In the genomic region with DNA sequence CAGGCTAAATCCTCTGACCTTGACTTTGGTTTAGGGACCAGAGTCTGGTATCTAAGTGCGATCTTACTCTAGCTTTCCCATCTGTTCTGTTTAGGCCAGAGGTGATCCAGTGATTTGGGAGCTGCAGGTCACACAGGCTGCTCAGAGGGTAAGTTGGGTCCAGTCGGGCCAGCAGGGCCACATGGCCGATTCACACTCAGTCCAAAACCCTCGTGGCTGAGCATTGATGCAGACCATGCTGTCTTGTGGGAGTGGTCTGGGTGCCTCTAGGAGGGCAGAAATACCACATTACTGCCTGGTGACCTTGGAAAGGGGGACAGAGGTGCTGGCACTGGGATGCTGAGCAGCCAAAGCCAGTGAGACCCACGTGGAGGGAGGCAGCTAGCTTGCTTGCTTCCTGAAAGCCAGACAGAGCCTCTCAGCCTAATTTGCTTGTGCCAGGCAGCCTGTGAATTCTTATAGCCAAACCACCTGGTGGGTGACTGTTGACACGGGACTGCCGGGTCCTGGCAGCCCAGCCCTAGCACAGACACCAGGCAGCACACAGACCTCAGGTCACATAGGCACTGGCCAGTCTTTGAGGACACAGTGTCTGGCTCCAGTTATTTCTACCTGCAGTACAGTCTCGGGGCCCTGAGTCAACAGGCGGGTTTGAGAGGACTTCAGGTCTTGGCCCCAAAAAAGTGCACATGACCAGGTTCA, we compare ENCODE assay signal across 20 cellular contexts. TPM values are rescaled to one million over a fixed set of nuclear protein-coding genes. Genes with fewer than 3 reads are reported as not detected.
DNase-seq lines count a peak whose midpoint lies in the region; ATAC-seq, FAIRE-seq and TF ChIP-seq lines count a peak whose summit lies in the region.
"Had no signal": no experiment of that assay in that cellular context is flagged by ENCODE, and none has a peak within 500 bp of the region (broad histone marks: within the 10 kb centered on the region; RNA-seq: fewer than 3 reads in every experiment).

No MANE protein-coding gene starts in this region.

- no peaks in the 10 kb centered on the region for H4K20me1 ChIP-seq in HepG2 (ENCODE audit: insufficient read depth, low read length)
- H4K20me1 ChIP-seq: BLaER1 had no signal

- no TSS peak for BruUV-seq in HepG2 (replicated peaks; lab: Mats Ljungman, UMichigan)

- POLR2A ChIA-PET in HepG2 (lab: Yijun Ruan, JAX): no interaction called here

- TF ChIP-seq POLR2A in HepG2 (IDR thresholded peaks at IDR 0.05; ENCODE audit: insufficient read depth in 1 of 2, low read depth in 2 of 2, low read length in 2 of 2) (no peak), thyroid gland (IDR thresholded peaks at IDR 0.05) (no peak), H54 (IDR thresholded peaks at IDR 0.05; ENCODE audit: low read depth, low read length) (no peak)

- TF ChIP-seq CTCF in HepG2 (CRISPR knock-in tag; IDR thresholded peaks at IDR 0.05): no peak
- TF ChIP-seq CTCF in thyroid gland (IDR thresholded peaks at IDR 0.05): no peak

- no peaks in the 10 kb centered on the region for H3K36me3 ChIP-seq in HepG2 (replicated peaks in 1 of 2; ENCODE audit: control insufficient read depth in 1 of 2, insufficient read depth in 2 of 2, low read length in 2 of 2)
- no peaks in the 10 kb centered on the region for H3K36me3 ChIP-seq in thyroid gland
- H3K36me3 ChIP-seq: BLaER1 had no signal

- TF ChIP-seq RAD21 in HepG2 (CRISPR knock-in tag; IDR thresholded peaks at IDR 0.05): no peak

- no peaks in the 10 kb centered on the region for H3K79me2 ChIP-seq in HepG2 (ENCODE audit: insufficient read depth, low read length)

- no peak for DNase-seq in left ventricle myocardium superior
- DNase-seq in cardiac septum (ENCODE audit: low spot score): no peak
- no peak for DNase-seq in HepG2 (ENCODE audit: low spot score)
- peak; percentile 15 to 50 for DNase-seq in thyroid gland
- DNase-seq in H54 (ENCODE audit: insufficient read length, low spot score): no peak
- no peak for DNase-seq in NCI-H82 (lab: John Stamatoyannopoulos, UW)
- DNase-seq: 8988T; CD4-positive, alpha-beta memory T cell; DMS153; DMS79; GDM1; H9 had no signal

- in situ Hi-C loops in HepG2 (cut with HindIII; ENCODE audit: extremely low pct_ligation_motif_present, low pct_unique_long_range_greater_than_20kb): no loop called here

- no peaks in the 10 kb centered on the region for H3K27me3 ChIP-seq in HepG2 (ENCODE audit: control insufficient read depth in 1 of 2, insufficient read depth in 2 of 2, low read length in 2 of 2)
- no peaks in the 10 kb centered on the region for H3K27me3 ChIP-seq in thyroid gland
- H3K27me3 ChIP-seq: BLaER1 had no signal

- H3K27ac ChIP-seq in HepG2 (ENCODE audit: extremely low read length, insufficient read depth, low read length) (no peak overlapping the region), thyroid gland (no peak overlapping the region)
- H3K27ac ChIP-seq: BLaER1 had no signal

- no peak overlapping the region for H3K9ac ChIP-seq in HepG2 (ENCODE audit: insufficient read depth, low read depth, low read length)
- H3K9ac ChIP-seq: BLaER1 had no signal

- ATAC-seq in left ventricle myocardium superior: peak; percentile 66
- ATAC-seq in HepG2: peak; percentile 26; the same call in 1 of the 3 replicates
- ATAC-seq in SK-N-SH treated with all-trans-retinoic acid at 6 μM for 48 hours: no peak
- ATAC-seq: GM23338 had no signal

- no peak overlapping the region for H3K4me2 ChIP-seq in HepG2 (ENCODE audit: low read depth, low read length)
- H3K4me2 ChIP-seq: BLaER1, GM23338 had no signal

- no peak overlapping the region for H2AFZ ChIP-seq in HepG2 (ENCODE audit: low read length)
- H2AFZ ChIP-seq: GM23338 had no signal

- intact Hi-C loops in left ventricle myocardium superior (cut with micrococcal nuclease): no loop called here
- intact Hi-C loops in cardiac septum (cut with DNase I): no loop called here
- intact Hi-C loops in HepG2 (cut with micrococcal nuclease; ENCODE audit: unreplicated experiment): no loop called here
- intact Hi-C loops in thyroid gland (cut with DNase I): no loop called here

- FAIRE-seq in HepG2 (lab: Jason Lieb, UNC) (no peak), H54 (lab: Jason Lieb, UNC) (no peak)
- FAIRE-seq: GM12892, GM18507 had no signal

- CTCF ChIA-PET in HepG2 (lab: Yijun Ruan, JAX; ENCODE audit: low intra/inter-chr PET ratio, low total read pairs): no interaction called here

- WGBS in HepG2 (ENCODE audit: low lambda C conversion rate): 57% methylated on average over 4 of the region's 9 CpGs
- 65 to 66% methylated on average over 8 to 9 of the region's 9 CpGs for WGBS in thyroid gland, 2 donors

- H3K9me3 ChIP-seq in HepG2 (ENCODE audit: low read length): no peaks in the 10 kb centered on the region
- H3K9me3 ChIP-seq in thyroid gland: no peaks in the 10 kb centered on the region
- H3K9me3 ChIP-seq: BLaER1 had no signal

- TF ChIP-seq EP300 in HepG2 (IDR thresholded peaks at IDR 0.05; ENCODE audit: low read depth in 2 of 2, low read length in 2 of 2) (no peak), HepG2 (CRISPR knock-in tag; IDR thresholded peaks at IDR 0.05; ENCODE audit: borderline replicate concordance) (no peak)

- peaks cover 13% of the 10 kb centered on the region for H3K4me1 ChIP-seq in HepG2 (ENCODE audit: insufficient read depth, low read length)
- H3K4me1 ChIP-seq in thyroid gland: no peaks in the 10 kb centered on the region
- H3K4me1 ChIP-seq: BLaER1 had no signal

- no peak overlapping the region for H3K4me3 ChIP-seq in HepG2 (replicated peaks in 1 of 3; ENCODE audit: insufficient read depth in 1 of 3, low read depth in 2 of 3, low read length in 3 of 3)
- no peak overlapping the region for H3K4me3 ChIP-seq in thyroid gland (replicated peaks in 1 of 3)
- H3K4me3 ChIP-seq: BLaER1, GM23338 had no signal

TF ChIP-seq in HepG2, 621 proteins besides CTCF, POLR2A, EP300 and RAD21 (continues in another document):
- TF ChIP-seq, protein P1, sequence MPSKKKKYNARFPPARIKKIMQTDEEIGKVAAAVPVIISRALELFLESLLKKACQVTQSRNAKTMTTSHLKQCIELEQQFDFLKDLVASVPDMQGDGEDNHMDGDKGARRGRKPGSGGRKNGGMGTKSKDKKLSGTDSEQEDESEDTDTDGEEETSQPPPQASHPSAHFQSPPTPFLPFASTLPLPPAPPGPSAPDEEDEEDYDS (CRISPR knock-in tag; IDR thresholded peaks at IDR 0.05): no peak
- TF ChIP-seq, protein P2, sequence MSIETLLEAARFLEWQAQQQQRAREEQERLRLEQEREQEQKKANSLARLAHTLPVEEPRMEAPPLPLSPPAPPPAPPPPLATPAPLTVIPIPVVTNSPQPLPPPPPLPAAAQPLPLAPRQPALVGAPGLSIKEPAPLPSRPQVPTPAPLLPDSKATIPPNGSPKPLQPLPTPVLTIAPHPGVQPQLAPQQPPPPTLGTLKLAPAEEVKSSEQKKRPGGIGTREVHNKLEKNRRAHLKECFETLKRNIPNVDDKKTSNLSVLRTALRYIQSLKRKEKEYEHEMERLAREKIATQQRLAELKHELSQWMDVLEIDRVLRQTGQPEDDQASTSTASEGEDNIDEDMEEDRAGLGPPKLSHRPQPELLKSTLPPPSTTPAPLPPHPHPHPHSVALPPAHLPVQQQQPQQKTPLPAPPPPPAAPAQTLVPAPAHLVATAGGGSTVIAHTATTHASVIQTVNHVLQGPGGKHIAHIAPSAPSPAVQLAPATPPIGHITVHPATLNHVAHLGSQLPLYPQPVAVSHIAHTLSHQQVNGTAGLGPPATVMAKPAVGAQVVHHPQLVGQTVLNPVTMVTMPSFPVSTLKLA (IDR thresholded peaks at IDR 0.05): peak; percentile 91

TF ChIP-seq in SK-N-SH treated with all-trans-retinoic acid at 6 μM for 48 hours, 23 proteins besides CTCF, POLR2A, EP300 and RAD21 (continues in another document):
- TF ChIP-seq RARB (CRISPR knock-in tag; IDR thresholded peaks at IDR 0.05) (no peak), ARNTL (CRISPR knock-in tag; IDR thresholded peaks at IDR 0.05; ENCODE audit: borderline replicate concordance, low read depth) (no peak), PPARA (CRISPR knock-in tag; IDR thresholded peaks at IDR 0.05; ENCODE audit: borderline replicate concordance) (no peak), SNAI2 (CRISPR knock-in tag; IDR thresholded peaks at IDR 0.05) (no peak)
- TF ChIP-seq, protein P3, sequence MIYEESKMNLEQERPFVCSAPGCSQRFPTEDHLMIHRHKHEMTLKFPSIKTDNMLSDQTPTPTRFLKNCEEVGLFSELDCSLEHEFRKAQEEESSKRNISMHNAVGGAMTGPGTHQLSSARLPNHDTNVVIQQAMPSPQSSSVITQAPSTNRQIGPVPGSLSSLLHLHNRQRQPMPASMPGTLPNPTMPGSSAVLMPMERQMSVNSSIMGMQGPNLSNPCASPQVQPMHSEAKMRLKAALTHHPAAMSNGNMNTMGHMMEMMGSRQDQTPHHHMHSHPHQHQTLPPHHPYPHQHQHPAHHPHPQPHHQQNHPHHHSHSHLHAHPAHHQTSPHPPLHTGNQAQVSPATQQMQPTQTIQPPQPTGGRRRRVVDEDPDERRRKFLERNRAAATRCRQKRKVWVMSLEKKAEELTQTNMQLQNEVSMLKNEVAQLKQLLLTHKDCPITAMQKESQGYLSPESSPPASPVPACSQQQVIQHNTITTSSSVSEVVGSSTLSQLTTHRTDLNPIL (CRISPR knock-in tag; IDR thresholded peaks at IDR 0.05; ENCODE audit: low read depth): no peak

RNA-seq across cellular contexts. Expression of a gene that starts 31.7 kb away (rescaled TPM):
- 4.6 TPM for total RNA-seq in left ventricle myocardium superior
- total RNA-seq in cardiac septum: 8.7 TPM
- total RNA-seq in HepG2 (2016; rRNA removed; fragmentation: Illumina TruSeq; extraction: Trizol): 0.04 TPM in 1 of 2 replicates, not detected in the other
- total RNA-seq in HepG2 (2016; cell fraction: cytosol; rRNA removed; fragmentation: Illumina TruSeq; extraction: Trizol; ENCODE audit: low read depth): 0.30 and 0.35 TPM in 2 replicates
- 0.19 TPM in 1 of 2 replicates, not detected in the other for total RNA-seq in HepG2 (2016; cell fraction: insoluble cytoplasmic fraction; rRNA removed; fragmentation: Illumina TruSeq; extraction: Trizol)
- 0.12 and 0.21 TPM in 2 replicates for total RNA-seq in HepG2 (2016; cell fraction: membrane; rRNA removed; fragmentation: Illumina TruSeq; extraction: Trizol)
- total RNA-seq in HepG2 (2016; cell fraction: nucleus; rRNA removed; fragmentation: Illumina TruSeq; extraction: Trizol): 0.19 and 0.43 TPM in 2 replicates
- 0.33 and 0.35 TPM in 2 replicates for polyA plus RNA-seq in HepG2 (2011; rRNA removed)
- 0.17 and 0.24 TPM in 2 replicates for polyA plus RNA-seq in HepG2 (2011; cell fraction: cytosol; rRNA removed)
- 2.0 and 2.8 TPM in 2 replicates for polyA plus RNA-seq in HepG2 (2011; cell fraction: nucleus; rRNA removed)
- polyA plus RNA-seq in HepG2 (2012): 0.16 and 0.17 TPM in 2 replicates
- 0.09 and 0.14 TPM in 2 replicates for polyA plus RNA-seq in HepG2 (2016; cell fraction: cytosol; fragmentation: Illumina TruSeq; extraction: Trizol; ENCODE audit: low read depth)
- 0.07 TPM in 1 of 2 replicates, not detected in the other for polyA plus RNA-seq in HepG2 (2016; cell fraction: insoluble cytoplasmic fraction; fragmentation: Illumina TruSeq; extraction: Trizol; ENCODE audit: low read depth)
- polyA plus RNA-seq in HepG2 (2016; cell fraction: membrane; fragmentation: Illumina TruSeq; extraction: Trizol; ENCODE audit: low read depth): 0.05 and 0.20 TPM in 2 replicates
- polyA plus RNA-seq in HepG2 (2016; cell fraction: nucleus; fragmentation: Illumina TruSeq; extraction: Trizol; ENCODE audit: insufficient read depth, low read depth): 0.15 and 0.69 TPM in 2 replicates
- 0.05 and 0.46 TPM in 2 replicates for polyA minus RNA-seq in HepG2 (2011; rRNA and poly(A)+ RNA removed; ENCODE audit: low replicate concordance)
- polyA minus RNA-seq in HepG2 (2011; cell fraction: cytosol; rRNA and poly(A)+ RNA removed): not detected in 2 replicates
- 1.2 and 1.3 TPM in 2 replicates for polyA minus RNA-seq in HepG2 (2011; cell fraction: nucleus; rRNA and poly(A)+ RNA removed)
- not detected for total RNA-seq in thyroid gland
- total RNA-seq: Daoy had no signal
- polyA plus RNA-seq: AG04450; CD14-positive monocyte; CD4-positive, alpha-beta memory T cell had no signal

Comparison
In these comparisons a context has a peak if more than half of its experiments do, and no peak if none do; other contexts are left out.
1. DNase-seq: peak in thyroid gland (2 of 2); none in left ventricle myocardium superior (single experiment), cardiac septum (single experiment), HepG2 (single experiment), H54 (single experiment) and NCI-H82 (single experiment).